Comparison of ENCODE assay signal across 9 cellular contexts in the genomic region with DNA sequence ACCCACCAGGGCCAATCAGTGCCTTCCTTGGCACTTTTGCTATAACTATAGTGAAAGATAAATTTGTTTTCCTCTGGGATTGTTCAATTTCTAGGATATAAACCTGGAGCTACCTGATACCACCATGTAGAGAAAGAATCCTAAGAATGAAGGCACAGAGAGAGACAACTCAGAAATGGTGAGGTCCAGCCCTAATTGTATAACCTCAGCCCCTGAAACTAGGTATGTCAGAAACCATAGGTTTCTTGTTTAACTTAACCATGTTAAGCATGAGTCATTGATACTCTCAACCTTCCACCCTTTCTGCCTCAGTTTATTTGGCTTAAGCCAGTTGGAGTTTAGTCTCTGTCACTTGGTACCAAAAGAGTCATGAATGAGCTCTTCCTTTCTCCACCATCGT. TPM values are rescaled to one million over a fixed set of nuclear protein-coding genes. Genes with fewer than 3 reads are reported as not detected.
"Had no signal": no experiment of that assay in that cellular context is flagged by ENCODE, and none has a peak within 500 bp of the region (broad histone marks: within the 10 kb centered on the region; RNA-seq: fewer than 3 reads in every experiment).

No MANE protein-coding gene starts in this region.

- H3K4me3 ChIP-seq: GM23248, K562 had no signal

- H3K27ac Mint-ChIP-seq: H9 had no signal

- H3K4me3 Mint-ChIP-seq: H9 had no signal

- H3K27ac ChIP-seq: GM23248 had no signal

- FAIRE-seq: H1, H54, HTR-8/SVneo, K562 had no signal

- ATAC-seq: K562 had no signal

- H3K4me1 Mint-ChIP-seq: H9 had no signal

- H3K9ac ChIP-seq: GM23248 had no signal

- DNase-seq: GM23248, H9, HCEC 1CT, IMR-90 had no signal

- H2AFZ ChIP-seq: GM23248 had no signal

RNA-seq across cellular contexts. Expression of gene SPZ1, which starts 4.6 kb away (rescaled TPM):
- total RNA-seq: GM23248, H1, H9, HT-29, IMR-90, K562 had no signal
